8 cellular contexts compared by ENCODE assay signal in the genomic region with DNA sequence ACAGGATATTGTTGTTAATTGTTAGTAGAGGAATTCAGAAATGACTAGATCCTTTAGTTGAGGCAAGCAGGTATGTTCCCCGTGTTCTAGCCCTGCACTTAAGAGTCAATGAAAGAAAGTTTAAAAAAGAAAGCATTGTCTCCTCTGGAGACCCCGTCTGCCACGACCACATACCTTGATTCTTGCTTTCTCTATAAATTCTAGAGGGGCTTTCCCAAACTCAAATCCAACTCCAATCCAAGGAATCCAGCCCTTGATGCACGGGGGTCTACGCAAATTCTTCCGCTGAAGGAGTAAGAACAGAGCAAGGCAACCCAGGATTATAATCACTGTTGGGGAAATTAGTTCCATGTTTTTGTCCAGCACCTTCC. TPM values are rescaled to one million over a fixed set of nuclear protein-coding genes. Genes with fewer than 3 reads are reported as not detected.
A peak's percentile ranks its signal among the peaks of the same experiment; 100 is the strongest.
DNase-seq lines count a peak whose midpoint lies in the region; ATAC-seq and TF ChIP-seq lines count a peak whose summit lies in the region.

No MANE protein-coding gene starts in this region.

- H4K20me1 ChIP-seq in fibroblast of lung (ENCODE audit: control insufficient read depth, extremely low read depth, insufficient read depth, low read length), result no peaks in the 10 kb centered on the region

- no peaks in the 10 kb centered on the region for H3K4me1 ChIP-seq in fibroblast of lung (ENCODE audit: control insufficient read depth, extremely low read depth, insufficient read depth, low read length)
- peaks cover 16% of the 10 kb centered on the region for H3K4me1 ChIP-seq in psoas muscle

- TF ChIP-seq CTCF in fibroblast of lung (conservative IDR thresholded peaks at IDR 0.05 in 1 of 2, IDR thresholded peaks at IDR 0.05 in 1 of 2; ENCODE audit: low read depth in 1 of 2, low read length in 2 of 2), result no peak
- no peak for TF ChIP-seq CTCF in psoas muscle (IDR thresholded peaks at IDR 0.05)

- no peak for DNase-seq in SK-N-MC (ENCODE audit: low read depth, low spot score)
- DNase-seq in fibroblast of lung (ENCODE audit: low read depth in 2 of 2), result no peak
- no peak for DNase-seq in psoas muscle
- DNase-seq in GM03348 (ENCODE audit: low spot score), result no peak
- DNase-seq in NCI-H2171 treated with DMSO at 0.1 percent for 48 hours (lab: John Stamatoyannopoulos, UW), result no peak
- no peak for DNase-seq in kidney glomerular epithelial cell (lab: John Stamatoyannopoulos, UW)

- intact Hi-C loops in psoas muscle (cut with DNase I), result no loop called here

- H3K36me3 ChIP-seq in SK-N-MC (ENCODE audit: insufficient read depth, low read length) (no peaks in the 10 kb centered on the region), fibroblast of lung (ENCODE audit: control insufficient read depth, insufficient read depth, low read length) (no peaks in the 10 kb centered on the region), psoas muscle (ENCODE audit: insufficient read depth in 1 of 2, low read depth in 1 of 2) (peaks cover 0 to 12% of the 10 kb centered on the region in 2 donors)

- 0 to 6% (median 2%) methylated on average over 6 of the region's 6 CpGs for WGBS in psoas muscle, 3 donors

- peak overlapping the region; percentile 97 for H2AFZ ChIP-seq in fibroblast of lung (ENCODE audit: low read length)

- H3K27me3 ChIP-seq in fibroblast of lung (ENCODE audit: control insufficient read depth, insufficient read depth, low read length) (no peaks in the 10 kb centered on the region), psoas muscle (ENCODE audit: insufficient read depth in 3 of 3, low read length in 2 of 3) (no peaks in the 10 kb centered on the region)

- no peaks in the 10 kb centered on the region for H3K9me3 ChIP-seq in SK-N-MC (ENCODE audit: low read depth, low read length)
- H3K9me3 ChIP-seq in fibroblast of lung (ENCODE audit: control insufficient read depth, insufficient read depth, low read depth, low read length), result no peaks in the 10 kb centered on the region
- H3K9me3 ChIP-seq in psoas muscle, result no peaks in the 10 kb centered on the region

- H3K27ac ChIP-seq in SK-N-MC (no peak overlapping the region), fibroblast of lung (ENCODE audit: insufficient read depth, low read length) (no peak overlapping the region), psoas muscle (peak overlapping the region; percentile 90)

- H3K4me3 ChIP-seq in GM08714 (ENCODE audit: low read length) (peak overlapping the region; percentile 61), SK-N-MC (peak overlapping the region; percentile 89), fibroblast of lung (replicated peaks in 1 of 4; ENCODE audit: control extremely low read depth in 1 of 4, insufficient read depth in 1 of 4, low read depth in 3 of 4, low read length in 4 of 4) (peak overlapping the region; percentile 87 to 96 (median 90)), psoas muscle (peak overlapping the region; percentile 97)

- no peaks in the 10 kb centered on the region for H3K79me2 ChIP-seq in fibroblast of lung (ENCODE audit: control insufficient read depth, insufficient read depth, low read length)

- no peak overlapping the region for H3K9ac ChIP-seq in SK-N-MC (ENCODE audit: insufficient read length)
- no peak overlapping the region for H3K9ac ChIP-seq in fibroblast of lung (ENCODE audit: insufficient read depth, low read length)

- H3K4me2 ChIP-seq in fibroblast of lung (ENCODE audit: extremely low read depth, insufficient read depth, low read length), result peak overlapping the region; percentile 98

- ATAC-seq in psoas muscle (no peak), GM21526 (IDR thresholded peaks at IDR 0.05; ENCODE audit: low FRiP score, unreplicated experiment) (no peak)

RNA-seq across cellular contexts. Expression of gene CYP39A1, which starts 0.4 kb away (rescaled TPM):
- total RNA-seq in fibroblast of lung (3.6 and 3.8 TPM in 2 replicates), psoas muscle (under 1 TPM; 0.62 to 0.90 (median 0.67) TPM)
- polyA plus RNA-seq in fibroblast of lung (0.24 and 0.49 TPM in 2 replicates), psoas muscle (1 to 10 TPM in 1 of 3 donors, under 1 TPM in 2; 0.34 to 2.0 (median 0.58) TPM)
- 0.26 and 0.39 TPM in 2 replicates for polyA plus RNA-seq in fibroblast of lung (2012)
- polyA minus RNA-seq in fibroblast of lung (ENCODE audit: low replicate concordance), result not detected in 2 replicates

RNA-seq across cellular contexts. Expression of gene SLC25A27, which starts 0.6 kb away (rescaled TPM):
- total RNA-seq in fibroblast of lung (12.6 and 18.7 TPM in 2 replicates), psoas muscle (10 to 100 TPM in 1 of 4 donors, 1 to 10 TPM in 3; 6.8 to 13.3 (median 8.4) TPM)
- polyA plus RNA-seq in fibroblast of lung (2.7 and 5.2 TPM in 2 replicates), psoas muscle (1 to 10 TPM; 2.1 to 5.3 (median 2.2) TPM)
- polyA plus RNA-seq in fibroblast of lung (2012), result 1.2 and 3.1 TPM in 2 replicates
- polyA minus RNA-seq in fibroblast of lung (ENCODE audit: low replicate concordance), result 0.24 TPM in 1 of 2 replicates, not detected in the other

RNA-seq across cellular contexts. Expression of gene TDRD6, which starts 35.5 kb away (rescaled TPM):
- total RNA-seq in fibroblast of lung (0.26 and 0.33 TPM in 2 replicates), psoas muscle (under 1 TPM; 0.17 to 0.42 (median 0.23) TPM)
- polyA plus RNA-seq in fibroblast of lung (0.01 TPM in 1 of 2 replicates, not detected in the other), psoas muscle (under 1 TPM; 0.04 to 0.45 (median 0.13) TPM)
- polyA plus RNA-seq in fibroblast of lung (2012), result not detected in 2 replicates
- polyA minus RNA-seq in fibroblast of lung (ENCODE audit: low replicate concordance), result not detected in 2 replicates
